In the genomic region with DNA sequence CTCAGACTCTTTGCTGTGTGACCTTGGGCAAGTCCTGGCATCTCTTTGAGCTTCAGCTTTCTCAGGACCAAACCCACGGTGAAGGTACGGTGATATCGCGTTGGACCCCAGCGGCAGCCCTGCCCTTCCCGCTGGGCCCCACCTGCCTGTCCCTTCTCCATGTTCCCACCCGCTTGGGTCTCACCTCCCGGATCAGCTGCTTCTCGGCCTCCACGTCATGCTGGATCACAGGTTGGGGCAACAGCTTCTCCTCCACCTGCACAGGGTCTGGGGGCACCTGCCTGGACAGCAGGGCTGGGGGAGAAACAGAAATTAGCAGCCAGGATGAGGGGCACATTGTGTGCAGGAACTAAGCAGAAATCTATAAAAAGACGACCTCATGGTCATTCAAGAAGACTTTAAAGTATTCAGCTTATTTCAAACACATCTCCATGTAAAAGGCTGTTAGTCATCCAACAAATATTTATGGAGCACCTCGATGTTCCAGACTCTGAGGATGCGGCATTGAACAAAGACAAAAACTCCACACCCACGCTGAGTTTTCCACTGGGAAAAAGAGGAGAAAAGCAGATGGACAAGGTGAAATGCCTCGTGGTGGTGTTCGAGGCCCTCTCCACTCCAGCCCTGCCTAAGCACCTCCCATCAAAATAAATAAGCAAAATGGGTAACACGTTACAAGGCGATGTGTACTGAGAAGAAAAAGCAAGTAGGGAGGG, we compare ENCODE assay signal across 15 cellular contexts. TPM values are rescaled to one million over a fixed set of nuclear protein-coding genes. Genes with fewer than 3 reads are reported as not detected.
DNase-seq lines count a peak whose midpoint lies in the region; ATAC-seq, FAIRE-seq and TF ChIP-seq lines count a peak whose summit lies in the region.
"Had no signal": no experiment of that assay in that cellular context is flagged by ENCODE, and none has a peak within 500 bp of the region (broad histone marks: within the 10 kb centered on the region; RNA-seq: fewer than 3 reads in every experiment).

No MANE protein-coding gene starts in this region.

- H2BK12ac ChIP-seq in mesenchymal stem cell (ENCODE audit: low read length in 2 of 2), result peak overlapping the region; percentile 76 to 92

- H3K36me3 ChIP-seq in HUES64 (ENCODE audit: insufficient read depth, low read length), result no peaks in the 10 kb centered on the region
- H3K36me3 ChIP-seq in bronchial epithelial cell (ENCODE audit: control insufficient read depth, insufficient read depth, low read length), result no peaks in the 10 kb centered on the region
- H3K36me3 ChIP-seq in mesenchymal stem cell (ENCODE audit: control insufficient read depth in 1 of 2, insufficient read depth in 2 of 2, low read depth in 1 of 2, low read length in 2 of 2), result no peaks in the 10 kb centered on the region
- H3K36me3 ChIP-seq in naive thymus-derived CD4-positive, alpha-beta T cell (ENCODE audit: control insufficient read depth in 2 of 3, insufficient read depth in 3 of 3, low read length in 3 of 3), result no peaks in the 10 kb centered on the region

- H3K4me1 Mint-ChIP-seq in naive thymus-derived CD4-positive, alpha-beta T cell, result peaks cover 3 to 8% (median 4%) of the 10 kb centered on the region in 7 donors

- DNase-seq in AG08396 (ENCODE audit: low spot score), result peak; percentile 70
- DNase-seq in bronchial epithelial cell (ENCODE audit: low read depth), result peak; percentile 32
- DNase-seq in mesenchymal stem cell, result peak; percentile 78
- DNase-seq in NCI-H526 treated with DMSO at 0.1 percent for 48 hours (lab: John Stamatoyannopoulos, UW), result no peak
- no peak for DNase-seq in naive thymus-derived CD4-positive, alpha-beta T cell
- DNase-seq: activated CD4-positive, alpha-beta T cell treated with anti-CD3 and anti-CD28 coated beads, Interleukin-2, amount 50 U/mL, for 4 hours; Kasumi-1; retina had no signal

- peaks cover 0 to 5% (median 0%) of the 10 kb centered on the region in 5 donors for H3K27me3 Mint-ChIP-seq in naive thymus-derived CD4-positive, alpha-beta T cell
- H3K27me3 Mint-ChIP-seq: activated naive CD4-positive, alpha-beta T cell treated with anti-CD3 and anti-CD28 coated beads, Interleukin-2, amount 50 U/mL, for 24 hours had no signal

- CTCF ChIA-PET in naive thymus-derived CD4-positive, alpha-beta T cell (lab: Charles Lee), result interaction anchor here (0.7 to 5.4 kb wide), 2 partner anchors 82 to 498 kb away, joined by 3 to 64 read pairs; no protein-coding TSS in a partner anchor

- H2BK120ac ChIP-seq in mesenchymal stem cell (ENCODE audit: low read depth, low read length), result peak overlapping the region; percentile 44

- H3K27ac Mint-ChIP-seq in naive thymus-derived CD4-positive, alpha-beta T cell, result no peak overlapping the region
- H3K27ac Mint-ChIP-seq: activated naive CD4-positive, alpha-beta T cell treated with anti-CD3 and anti-CD28 coated beads, Interleukin-2, amount 50 U/mL, for 24 hours had no signal

- H3K4me3 ChIP-seq in HUES64 (ENCODE audit: low read length) (no peak overlapping the region), bronchial epithelial cell (ENCODE audit: low read depth, low read length) (no peak overlapping the region), mesenchymal stem cell (ENCODE audit: insufficient read depth in 1 of 2, low read depth in 1 of 2, low read length in 2 of 2) (no peak overlapping the region)
- no peak overlapping the region for H3K4me3 ChIP-seq in naive thymus-derived CD4-positive, alpha-beta T cell (ENCODE audit: low read length)

- no peak overlapping the region for H2AFZ ChIP-seq in mesenchymal stem cell (ENCODE audit: low read depth, low read length)

- peak overlapping the region; percentile 69 to 84 for H3K4ac ChIP-seq in mesenchymal stem cell (ENCODE audit: low read depth in 1 of 2, low read length in 2 of 2)

- peak overlapping the region; percentile 61 for H2AK5ac ChIP-seq in mesenchymal stem cell (ENCODE audit: low read length, severe bottlenecking)

- peak overlapping the region in 1 of 2 experiments; percentile 30 for H3K14ac ChIP-seq in mesenchymal stem cell (ENCODE audit: low read length in 2 of 2)

- H3K79me1 ChIP-seq in mesenchymal stem cell (replicated peaks; ENCODE audit: low read length, poor library complexity, severe bottlenecking), result peaks cover 2% of the 10 kb centered on the region

- H3K27me3 ChIP-seq in HUES64 (ENCODE audit: insufficient read depth, low read length), result no peaks in the 10 kb centered on the region
- no peaks in the 10 kb centered on the region for H3K27me3 ChIP-seq in bronchial epithelial cell (ENCODE audit: control insufficient read depth, insufficient read depth, low read length)
- H3K27me3 ChIP-seq in mesenchymal stem cell (ENCODE audit: control insufficient read depth in 1 of 2, insufficient read depth in 1 of 2, low read length in 2 of 2), result peaks cover 0 to 9% of the 10 kb centered on the region in 2 experiments
- H3K27me3 ChIP-seq in naive thymus-derived CD4-positive, alpha-beta T cell (ENCODE audit: control insufficient read depth in 2 of 2, insufficient read depth in 2 of 2, low read length in 2 of 2), result no peaks in the 10 kb centered on the region

- H3K9ac ChIP-seq in HUES64 (ENCODE audit: low read depth, low read length) (0 out of 2 replicates have a peak overlapping the region, but pooled peaks have one; percentile 19), mesenchymal stem cell (ENCODE audit: low read length) (no peak overlapping the region)

- H3K27ac ChIP-seq in HUES64 (ENCODE audit: low read depth, low read length), result no peak overlapping the region
- H3K27ac ChIP-seq in mesenchymal stem cell (ENCODE audit: low read length, poor library complexity, severe bottlenecking), result peak overlapping the region; percentile 78
- H3K27ac ChIP-seq in naive thymus-derived CD4-positive, alpha-beta T cell (ENCODE audit: low read depth, low read length), result no peak overlapping the region
- H3K27ac ChIP-seq: epithelial cell of prostate had no signal

- no peaks in the 10 kb centered on the region for H3K9me3 Mint-ChIP-seq in naive thymus-derived CD4-positive, alpha-beta T cell
- H3K9me3 Mint-ChIP-seq: activated naive CD4-positive, alpha-beta T cell treated with anti-CD3 and anti-CD28 coated beads, Interleukin-2, amount 50 U/mL, for 24 hours had no signal

- peak overlapping the region; percentile 73 for H2BK15ac ChIP-seq in mesenchymal stem cell (ENCODE audit: low read depth, poor library complexity, severe bottlenecking)

- H3K23ac ChIP-seq in mesenchymal stem cell (ENCODE audit: low read length in 2 of 2), result no peak overlapping the region

- H3K9me3 ChIP-seq in HUES64 (ENCODE audit: insufficient read depth, low read depth, low read length) (no peaks in the 10 kb centered on the region), mesenchymal stem cell (ENCODE audit: control insufficient read depth, low read length) (no peaks in the 10 kb centered on the region)
- no peaks in the 10 kb centered on the region for H3K9me3 ChIP-seq in naive thymus-derived CD4-positive, alpha-beta T cell (ENCODE audit: control insufficient read depth in 2 of 3, low read length in 3 of 3)

- intact Hi-C loops in naive thymus-derived CD4-positive, alpha-beta T cell (cut with micrococcal nuclease), result no loop called here

- H2BK5ac ChIP-seq in mesenchymal stem cell (ENCODE audit: low read depth, low read length, poor library complexity, severe bottlenecking), result no peak overlapping the region

- H4K91ac ChIP-seq in mesenchymal stem cell (ENCODE audit: low read length), result peak overlapping the region; percentile 95

- ATAC-seq in GM21526 (IDR thresholded peaks at IDR 0.05; ENCODE audit: low FRiP score, unreplicated experiment) (no peak), HG02610 (IDR thresholded peaks at IDR 0.05; ENCODE audit: unreplicated experiment) (no peak)
- no peak for ATAC-seq in naive thymus-derived CD4-positive, alpha-beta T cell

- H3K36me3 Mint-ChIP-seq in naive thymus-derived CD4-positive, alpha-beta T cell, result no peaks in the 10 kb centered on the region
- H3K36me3 Mint-ChIP-seq: activated naive CD4-positive, alpha-beta T cell treated with anti-CD3 and anti-CD28 coated beads, Interleukin-2, amount 50 U/mL, for 24 hours had no signal

- POLR2A ChIA-PET in naive thymus-derived CD4-positive, alpha-beta T cell (lab: Charles Lee), result interaction anchor here (0.7 kb wide), 1 partner anchor 894 kb away, joined by 3 read pairs; no protein-coding TSS in a partner anchor

- H4K8ac ChIP-seq in mesenchymal stem cell (ENCODE audit: low read length), result peak overlapping the region; percentile 84

- peak overlapping the region; percentile 92 for H3K18ac ChIP-seq in mesenchymal stem cell (ENCODE audit: low read depth in 1 of 2, low read length in 2 of 2)

- FAIRE-seq in bronchial epithelial cell (lab: Jason Lieb, UNC), result no peak
- FAIRE-seq: GM12892 had no signal

- H3K4me1 ChIP-seq in HUES64 (ENCODE audit: insufficient read depth, low read length), result 0 out of 2 replicates have a peak, but pooled peaks cover 3% of the 10 kb centered on the region
- H3K4me1 ChIP-seq in mesenchymal stem cell (ENCODE audit: control insufficient read depth, insufficient read depth, low read depth, low read length), result peaks cover 29% of the 10 kb centered on the region
- peaks cover 0 to 5% of the 10 kb centered on the region in 2 donors for H3K4me1 ChIP-seq in naive thymus-derived CD4-positive, alpha-beta T cell (ENCODE audit: control insufficient read depth in 2 of 2, insufficient read depth in 2 of 2, low read length in 2 of 2)

- no peak for TF ChIP-seq CTCF in bronchial epithelial cell (IDR thresholded peaks at IDR 0.05; ENCODE audit: insufficient read depth, low read length, severe bottlenecking)

- WGBS in HUES64, result 87% methylated on average over 15 of the region's 18 CpGs
- WGBS in mesenchymal stem cell, result 72% methylated on average over 13 of the region's 18 CpGs

- H3K4me2 ChIP-seq in mesenchymal stem cell (ENCODE audit: low read length, poor library complexity, severe bottlenecking), result no peak overlapping the region

- H3K4me3 Mint-ChIP-seq in naive thymus-derived CD4-positive, alpha-beta T cell, result peak overlapping the region in 2 of 10 donors; percentile 48 to 58
- H3K4me3 Mint-ChIP-seq: activated naive CD4-positive, alpha-beta T cell treated with anti-CD3 and anti-CD28 coated beads, Interleukin-2, amount 50 U/mL, for 24 hours had no signal

RNA-seq across cellular contexts. Expression of a gene that starts 19.5 kb away (rescaled TPM):
- polyA plus RNA-seq in HUES64 (2013, experiment 1 of 2), result 3.4 TPM
- 5.7 TPM for polyA plus RNA-seq in HUES64 (2013, experiment 2 of 2)
- total RNA-seq in bronchial epithelial cell, result 1.0 and 3.2 TPM in 2 replicates
- polyA plus RNA-seq in mesenchymal stem cell (2013, experiment 1 of 2), result 3.7 TPM
- 3.0 TPM for polyA plus RNA-seq in mesenchymal stem cell (2013, experiment 2 of 2)
- total RNA-seq in naive thymus-derived CD4-positive, alpha-beta T cell, result not detected
- polyA plus RNA-seq in naive thymus-derived CD4-positive, alpha-beta T cell, result not detected

RNA-seq across cellular contexts. Expression of a gene that starts 34.1 kb away (rescaled TPM):
- polyA plus RNA-seq in HUES64 (2013, experiment 1 of 2), result 8.2 TPM
- 8.6 TPM for polyA plus RNA-seq in HUES64 (2013, experiment 2 of 2)
- total RNA-seq in bronchial epithelial cell, result 32.6 and 55.3 TPM in 2 replicates
- polyA plus RNA-seq in mesenchymal stem cell (2013, experiment 1 of 2), result 2.1 TPM
- polyA plus RNA-seq in mesenchymal stem cell (2013, experiment 2 of 2), result 2.2 TPM
- total RNA-seq in naive thymus-derived CD4-positive, alpha-beta T cell, result under 1 TPM in 2 of 5 experiments, not detected in 3; 0.35 TPM
- not detected for polyA plus RNA-seq in naive thymus-derived CD4-positive, alpha-beta T cell
- total RNA-seq: urinary bladder had no signal

RNA-seq across cellular contexts. Expression of a gene that starts 37.2 kb away (rescaled TPM):
- 157 TPM for polyA plus RNA-seq in HUES64 (2013, experiment 1 of 2)
- polyA plus RNA-seq in HUES64 (2013, experiment 2 of 2), result 157 TPM
- 288 and 346 TPM in 2 replicates for total RNA-seq in bronchial epithelial cell
- 286 TPM for polyA plus RNA-seq in mesenchymal stem cell (2013, experiment 1 of 2)
- polyA plus RNA-seq in mesenchymal stem cell (2013, experiment 2 of 2), result 285 TPM
- total RNA-seq in naive thymus-derived CD4-positive, alpha-beta T cell, result 100 to 1,000 TPM in 4 of 5 experiments, 10 to 100 TPM in 1; 96.9 to 173 (median 109) TPM
- 100 to 1,000 TPM; 194 to 223 TPM for polyA plus RNA-seq in naive thymus-derived CD4-positive, alpha-beta T cell

Comparison
In these comparisons a context has a peak if more than half of its experiments do, and no peak if none do; other contexts are left out.
1. DNase-seq: peak in AG08396 (single experiment), bronchial epithelial cell (single experiment) and mesenchymal stem cell (single experiment); none in NCI-H526 treated with DMSO at 0.1 percent for 48 hours (single experiment) and naive thymus-derived CD4-positive, alpha-beta T cell (0 of 9).
2. RNA of a gene that starts 34.1 kb away (total RNA-seq): 32.6 to 55.3 TPM in bronchial epithelial cell; 0.35 TPM in naive thymus-derived CD4-positive, alpha-beta T cell; every median in the first group is over 10 times any median in the second.